In the genomic region with DNA sequence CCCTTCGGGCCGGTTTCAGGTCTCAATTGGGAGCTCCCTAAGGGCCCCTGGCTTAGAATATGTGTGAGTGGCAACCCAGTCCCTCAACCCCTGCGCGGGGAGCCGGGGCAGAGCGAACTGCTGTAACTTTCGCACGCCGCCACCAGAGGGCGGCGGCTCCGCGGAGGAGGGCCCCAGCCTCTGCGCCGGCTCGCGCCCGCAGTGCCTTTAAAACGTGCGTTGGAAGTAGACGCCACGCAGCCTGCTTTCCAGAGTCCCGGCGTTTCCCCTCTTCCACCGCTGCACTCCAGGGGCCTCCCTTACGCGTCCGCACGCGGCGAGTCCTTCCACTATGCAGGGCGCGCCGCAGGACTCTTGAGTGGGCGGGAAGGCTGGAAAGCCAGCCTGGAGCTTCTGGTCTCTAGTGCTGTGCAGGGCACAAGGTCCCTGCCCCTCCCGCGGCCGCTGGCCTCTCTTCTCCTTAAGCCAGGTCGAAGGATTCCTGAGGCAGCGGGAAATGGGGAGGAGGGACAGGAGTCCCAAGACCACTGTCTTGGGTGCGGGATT, we compare ENCODE assay signal across 8 cellular contexts. TPM values are rescaled to one million over a fixed set of nuclear protein-coding genes. Genes with fewer than 3 reads are reported as not detected.
DNase-seq lines count a peak whose midpoint lies in the region; ATAC-seq and TF ChIP-seq lines count a peak whose summit lies in the region.

No MANE protein-coding gene starts in this region.

- peak overlapping the region in 1 of 2 donors; percentile 2 for H3K27ac ChIP-seq in lung (ENCODE audit: low read depth in 1 of 2, low read length in 1 of 2)

- H3K27me3 ChIP-seq in lung (ENCODE audit: control insufficient read depth, insufficient read depth): no peaks in the 10 kb centered on the region

- DNase-seq in AG10803 (ENCODE audit: low read depth) (peak; percentile 68), NCI-H69 (lab: John Stamatoyannopoulos, UW) (peak; percentile 87), ecto neural progenitor cell (ENCODE audit: low spot score) (peak; percentile 91), lung (ENCODE audit: low spot score) (peak; percentile 84)
- DNase-seq in activated CD4-positive, alpha-beta T cell treated with anti-CD3 and anti-CD28 coated beads, Interleukin-2, amount 50 U/mL, for 4 hours: peak; percentile 59 to 62
- peak; percentile 41 to 63 (median 47) for DNase-seq in stimulated activated CD4-positive, alpha-beta T cell treated with anti-CD3 and anti-CD28 coated beads, TNF-alpha, amount 100 ng/mL, for 4 hours (ENCODE audit: low read depth in 3 of 3)

- H3K4me3 ChIP-seq in AG10803 (ENCODE audit: low read length): peak overlapping the region; percentile 61
- no peak overlapping the region for H3K4me3 ChIP-seq in lung

- TF ChIP-seq CTCF in AG10803 (conservative IDR thresholded peaks at IDR 0.05; ENCODE audit: low read length) (peak; percentile 75), lung (IDR thresholded peaks at IDR 0.05; ENCODE audit: control extremely low read depth, extremely low read depth) (peak; percentile 78)

- H3K4me1 ChIP-seq in lung (ENCODE audit: control insufficient read depth in 2 of 2, insufficient read depth in 2 of 2, low read length in 2 of 2): no peaks in the 10 kb centered on the region

- ATAC-seq in GM19023 (IDR thresholded peaks at IDR 0.05; ENCODE audit: unreplicated experiment) (peak; percentile 73), HG03442 (IDR thresholded peaks at IDR 0.05; ENCODE audit: unreplicated experiment) (peak; percentile 74), lung (ENCODE audit: insufficient read depth, low FRiP score) (peak; percentile 95)

- H3K36me3 ChIP-seq in lung (ENCODE audit: control insufficient read depth in 2 of 2, insufficient read depth in 2 of 2, low read length in 2 of 2): no peaks in the 10 kb centered on the region

- no peaks in the 10 kb centered on the region for H3K9me3 ChIP-seq in lung (ENCODE audit: control insufficient read depth in 2 of 2, insufficient read depth in 1 of 2, low read length in 1 of 2)

- 3 to 4% methylated on average over 29 to 41 of the region's 41 CpGs for WGBS in lung, 2 donors

RNA-seq across cellular contexts. Expression of gene RNU6-1, which starts 23.7 kb away (rescaled TPM):
- total RNA-seq in lung: not detected
- polyA plus RNA-seq in lung: not detected

RNA-seq across cellular contexts. Expression of gene SKOR1, which starts 38.2 kb away (rescaled TPM):
- under 1 TPM; 0.17 to 0.46 TPM for total RNA-seq in lung
- under 1 TPM; 0.18 to 0.43 TPM for polyA plus RNA-seq in lung
